ENCODE assay signal across 18 cellular contexts in the genomic region with DNA sequence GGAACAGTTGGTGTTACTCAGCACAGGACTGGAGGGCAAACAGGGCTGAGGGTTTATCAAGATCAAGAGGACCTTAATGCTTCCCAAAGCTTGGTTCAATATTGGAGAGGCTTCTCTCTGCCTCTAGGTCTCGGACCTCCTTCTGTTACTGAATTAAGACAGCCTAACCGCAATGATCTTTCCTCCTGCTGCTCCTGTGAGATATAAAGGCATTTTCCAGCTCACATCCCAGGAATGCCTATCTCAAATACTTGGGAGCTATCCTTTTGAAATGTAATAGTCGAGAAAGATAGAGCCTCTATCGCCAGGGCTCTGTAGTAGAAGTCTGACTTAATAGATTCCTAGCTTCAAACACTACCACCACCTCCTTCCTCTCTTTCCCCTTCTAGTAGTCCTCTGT.
DNase-seq lines count a peak whose midpoint lies in the region; TF ChIP-seq lines count a peak whose summit lies in the region.
"Had no signal": no experiment of that assay in that cellular context is flagged by ENCODE, and none has a peak within 500 bp of the region (broad histone marks: within the 10 kb centered on the region; RNA-seq: fewer than 3 reads in every experiment).

No MANE protein-coding gene starts in this region.

- H3K79me2 ChIP-seq in mesendoderm (ENCODE audit: control insufficient read depth, insufficient read depth, low read length) = no peaks in the 10 kb centered on the region
- H3K79me2 ChIP-seq in Karpas-422 (ENCODE audit: low read length) = no peaks in the 10 kb centered on the region
- no peaks in the 10 kb centered on the region for H3K79me2 ChIP-seq in hepatocyte

- WGBS in endodermal cell (ENCODE audit: insufficient coverage in 1 of 2, insufficient read length in 1 of 2), 2 experiments = 68 to 85% methylated on average over 3 to 4 of the region's 4 CpGs
- no CpG with 5 or more reads among the region's 4 CpGs for WGBS in mesendoderm (ENCODE audit: extremely low coverage, insufficient coverage, low lambda C conversion rate)
- WGBS in hepatocyte (ENCODE audit: low lambda C conversion rate, missing lambda C conversion rate) = 73% methylated on average over 4 of the region's 4 CpGs

- H3K9me2 ChIP-seq in Karpas-422 (replicated peaks; ENCODE audit: insufficient read depth, low read length) (no peaks in the 10 kb centered on the region), hepatocyte (replicated peaks; ENCODE audit: insufficient read depth) (no peaks in the 10 kb centered on the region)

- no peak overlapping the region for H3K56ac ChIP-seq in mesendoderm (ENCODE audit: low read length)

- H3K27ac Mint-ChIP-seq in HFFc6 (no peak overlapping the region), endodermal cell (peak overlapping the region; percentile 55)
- H3K27ac Mint-ChIP-seq: CD4-positive, CD25-positive, alpha-beta regulatory T cell; CD8-positive, alpha-beta memory T cell had no signal

- H3K4me2 ChIP-seq in mesendoderm (ENCODE audit: low read length) = no peak overlapping the region
- H3K4me2 ChIP-seq in Karpas-422 (ENCODE audit: low read depth, low read length, poor library complexity, severe bottlenecking) = no peak overlapping the region
- no peak overlapping the region for H3K4me2 ChIP-seq in hepatocyte

- H3K4me1 Mint-ChIP-seq in HFFc6 (ENCODE audit: low read depth) (peaks cover 23% of the 10 kb centered on the region), endodermal cell (peaks cover 16% of the 10 kb centered on the region)
- H3K4me1 Mint-ChIP-seq: CD4-positive, CD25-positive, alpha-beta regulatory T cell; CD8-positive, alpha-beta memory T cell had no signal

- H4K5ac ChIP-seq in mesendoderm (ENCODE audit: low read length) = no peak overlapping the region

- H3K36me3 ChIP-seq in endodermal cell (ENCODE audit: control insufficient read depth, insufficient read depth, low read length) (no peaks in the 10 kb centered on the region), mesendoderm (ENCODE audit: control insufficient read depth, insufficient read depth, low read length) (no peaks in the 10 kb centered on the region), Karpas-422 (ENCODE audit: insufficient read depth, low read length) (no peaks in the 10 kb centered on the region), hepatocyte (replicated peaks; ENCODE audit: insufficient read depth, low read depth) (no peaks in the 10 kb centered on the region)
- H3K36me3 ChIP-seq: BE2C, HAP-1 had no signal

- H3K9ac ChIP-seq in endodermal cell (ENCODE audit: extremely low read depth, low read length, poor library complexity, severe bottlenecking) = no peak overlapping the region
- no peak overlapping the region for H3K9ac ChIP-seq in mesendoderm (ENCODE audit: low read length)
- H3K9ac ChIP-seq in Karpas-422 (ENCODE audit: low read length) = no peak overlapping the region

- H3K4me3 Mint-ChIP-seq in HFFc6 = no peak overlapping the region; the same call in 1 of the 2 replicates
- no peak overlapping the region for H3K4me3 Mint-ChIP-seq in endodermal cell
- H3K4me3 Mint-ChIP-seq: CD4-positive, CD25-positive, alpha-beta regulatory T cell; CD8-positive, alpha-beta memory T cell had no signal

- no peak overlapping the region for H2AK5ac ChIP-seq in mesendoderm (ENCODE audit: low read length)

- H3K9me3 Mint-ChIP-seq in HFFc6 = no peaks in the 10 kb centered on the region
- H3K9me3 Mint-ChIP-seq in endodermal cell = peaks cover 10% of the 10 kb centered on the region

- peaks cover 19% of the 10 kb centered on the region for H3K9me3 ChIP-seq in endodermal cell (ENCODE audit: control insufficient read depth, low read length)
- H3K9me3 ChIP-seq in Karpas-422 (ENCODE audit: low read length) = no peaks in the 10 kb centered on the region; the same call in 1 of the 2 replicates
- no peaks in the 10 kb centered on the region for H3K9me3 ChIP-seq in hepatocyte (ENCODE audit: low read depth)
- H3K9me3 ChIP-seq: BE2C, HAP-1 had no signal

- H2BK15ac ChIP-seq in mesendoderm (replicated peaks; ENCODE audit: low read depth) = no peak overlapping the region

- H4K20me1 ChIP-seq in Karpas-422 (ENCODE audit: insufficient read depth, low read depth, low read length) (no peaks in the 10 kb centered on the region), hepatocyte (ENCODE audit: insufficient read depth, poor library complexity, severe bottlenecking) (no peaks in the 10 kb centered on the region)

- H3K4me1 ChIP-seq in endodermal cell (ENCODE audit: control insufficient read depth, insufficient read depth, low read length) = no peaks in the 10 kb centered on the region
- no peaks in the 10 kb centered on the region for H3K4me1 ChIP-seq in mesendoderm (ENCODE audit: control insufficient read depth, low read depth, low read length)
- H3K4me1 ChIP-seq in Karpas-422 (ENCODE audit: low read length) = no peaks in the 10 kb centered on the region
- H3K4me1 ChIP-seq in hepatocyte (ENCODE audit: insufficient read depth) = no peaks in the 10 kb centered on the region
- H3K4me1 ChIP-seq: BE2C, HAP-1 had no signal

- H2BK5ac ChIP-seq in mesendoderm (ENCODE audit: low read length) = no peak overlapping the region

- H3K18ac ChIP-seq in mesendoderm (ENCODE audit: low read length) = no peak overlapping the region

- TF ChIP-seq CTCF in HFFc6 (IDR thresholded peaks at IDR 0.05) (no peak), endodermal cell (conservative IDR thresholded peaks at IDR 0.05) (no peak), hepatocyte (IDR thresholded peaks at IDR 0.05; ENCODE audit: poor library complexity) (no peak)

- H3K36me3 Mint-ChIP-seq in HFFc6 (ENCODE audit: low read depth) (peaks cover 10% of the 10 kb centered on the region; the same call in 1 of the 2 replicates), endodermal cell (ENCODE audit: low read depth) (no peaks in the 10 kb centered on the region)
- H3K36me3 Mint-ChIP-seq: CD4-positive, CD25-positive, alpha-beta regulatory T cell; CD8-positive, alpha-beta memory T cell had no signal

- H3K27me3 Mint-ChIP-seq in HFFc6 (ENCODE audit: insufficient read depth) (no peaks in the 10 kb centered on the region; the same call in 1 of the 2 replicates), endodermal cell (ENCODE audit: insufficient read depth) (no peaks in the 10 kb centered on the region)
- H3K27me3 Mint-ChIP-seq: CD4-positive, CD25-positive, alpha-beta regulatory T cell; CD8-positive, alpha-beta memory T cell had no signal

- H3K4ac ChIP-seq in mesendoderm (ENCODE audit: low read depth, low read length) = no peak overlapping the region

- DNase-seq in ELR (ENCODE audit: low read depth) (peak; percentile 70), HFFc6 (peak; percentile 13), endodermal cell (no peak), mesendoderm (peak; percentile 73), Karpas-422 (no peak), hepatocyte (ENCODE audit: low spot score) (no peak), mesenteric fat pad (ENCODE audit: low spot score) (no peak), NCI-H510A treated with DMSO at 0.1 percent for 48 hours (lab: John Stamatoyannopoulos, UW) (no peak)
- DNase-seq: BE2C; C1 segment of cervical spinal cord; CD4-positive, CD25-positive, alpha-beta regulatory T cell; CD8-positive, alpha-beta memory T cell; COR-L47; DMS 273 treated with DMSO at 0.1 percent for 48 hours; DMS53; KG1 had no signal

- no peaks in the 10 kb centered on the region for H3K79me1 ChIP-seq in mesendoderm (ENCODE audit: low read length)

- no peak overlapping the region for H4K8ac ChIP-seq in mesendoderm (ENCODE audit: low read depth, low read length)

- H2BK120ac ChIP-seq in mesendoderm (ENCODE audit: low read depth, low read length) = no peak overlapping the region

- H3K27ac ChIP-seq in endodermal cell (ENCODE audit: low read depth, low read length) = no peak overlapping the region
- H3K27ac ChIP-seq in mesendoderm (ENCODE audit: low read depth, low read length) = no peak overlapping the region
- H3K27ac ChIP-seq in Karpas-422 (ENCODE audit: low read length) = no peak overlapping the region
- no peak overlapping the region for H3K27ac ChIP-seq in hepatocyte

- H2AFZ ChIP-seq in Karpas-422 (ENCODE audit: low read length) (no peak overlapping the region), hepatocyte (no peak overlapping the region)

- peak overlapping the region; percentile 20 for H3K4me3 ChIP-seq in endodermal cell (ENCODE audit: low read length)
- H3K4me3 ChIP-seq in mesendoderm (ENCODE audit: low read length) = no peak overlapping the region
- H3K4me3 ChIP-seq in Karpas-422 (ENCODE audit: low read length) = no peak overlapping the region
- no peak overlapping the region for H3K4me3 ChIP-seq in hepatocyte
- H3K4me3 ChIP-seq: GM12878, HAP-1 had no signal

- no peak overlapping the region for H3K23ac ChIP-seq in mesendoderm (ENCODE audit: low read length)

- H3K27me3 ChIP-seq in endodermal cell (ENCODE audit: control insufficient read depth, insufficient read depth, low read length, poor library complexity, severe bottlenecking) = no peaks in the 10 kb centered on the region
- H3K27me3 ChIP-seq in mesendoderm (ENCODE audit: insufficient read depth, low read length, poor library complexity) = no peaks in the 10 kb centered on the region
- H3K27me3 ChIP-seq in Karpas-422 (ENCODE audit: low read length) = no peaks in the 10 kb centered on the region
- no peaks in the 10 kb centered on the region for H3K27me3 ChIP-seq in hepatocyte
- H3K27me3 ChIP-seq: BE2C had no signal

Comparison
In these comparisons a context has a peak if more than half of its experiments do, and no peak if none do; other contexts are left out.
1. DNase-seq: peak in ELR (single experiment), HFFc6 (single experiment) and mesendoderm (single experiment); none in endodermal cell (single experiment), Karpas-422 (single experiment), hepatocyte (single experiment), mesenteric fat pad (single experiment) and NCI-H510A treated with DMSO at 0.1 percent for 48 hours (single experiment).